Comparison of ENCODE assay signal across 8 cellular contexts in genomic region chr1:153957744-153958110, GRCh38. TPM values are rescaled to one million over a fixed set of nuclear protein-coding genes. Genes with fewer than 3 reads are reported as not detected.
DNase-seq lines count a peak whose midpoint lies in the region; ATAC-seq and TF ChIP-seq lines count a peak whose summit lies in the region.

No MANE protein-coding gene starts in this region.

- peak overlapping the region; percentile 85 for H3K4ac ChIP-seq in IMR-90 (ENCODE audit: low read depth, low read length)

- peak; percentile 18 for ATAC-seq in GM19351 (IDR thresholded peaks at IDR 0.05; ENCODE audit: unreplicated experiment)
- peak; percentile 6 for ATAC-seq in IMR-90 (ENCODE audit: low read depth)

- peak overlapping the region; percentile 92 for H2AK5ac ChIP-seq in IMR-90 (ENCODE audit: low read depth, low read length)

- H4K91ac ChIP-seq in IMR-90 (ENCODE audit: insufficient read depth, low read depth, low read length), result peak overlapping the region; percentile 44; the same call in 1 of the 2 replicates

- peak overlapping the region; percentile 81 to 99 (median 96) for H3K4me3 ChIP-seq in BLaER1 treated with 17β-estradiol and CSF1 and Interleukin-3, amounts not matched to agents 10 nM and 100 nM
- H3K4me3 ChIP-seq in IMR-90 (ENCODE audit: insufficient read depth, low read depth, low read length) (peak overlapping the region; percentile 78), skeletal muscle cell (ENCODE audit: low read depth, low read length) (peak overlapping the region; percentile 76)

- CTCF ChIA-PET in IMR-90 (lab: Yijun Ruan, JAX), result interaction anchor here (1.3 kb wide), 1 partner anchor 11 kb away, joined by 3 read pairs; the partner anchor contains the start of gene DENND4B

- no peaks in the 10 kb centered on the region for H3K9me3 ChIP-seq in BLaER1 treated with 17β-estradiol and CSF1 and Interleukin-3, amounts not matched to agents 10 nM and 100 nM (replicated peaks in 1 of 11)
- no peaks in the 10 kb centered on the region for H3K9me3 ChIP-seq in IMR-90 (ENCODE audit: control insufficient read depth, insufficient read depth, low read length)

- no peaks in the 10 kb centered on the region for H3K27me3 ChIP-seq in BLaER1 treated with 17β-estradiol and CSF1 and Interleukin-3, amounts not matched to agents 10 nM and 100 nM
- H3K27me3 ChIP-seq in IMR-90 (ENCODE audit: control insufficient read depth, insufficient read depth, low read length), result no peaks in the 10 kb centered on the region

- no peak for TF ChIP-seq POLR2A in IMR-90 (IDR thresholded peaks at IDR 0.05; ENCODE audit: low read depth, low read length)

- intact Hi-C loops in IMR-90 (cut with micrococcal nuclease), result no loop called here
- intact Hi-C loops in activated T-helper 1 cell treated with anti-CD3 and anti-CD28 coated beads, Interleukin-12 subunit alpha, Interleukin-12 subunit beta, Interleukin-2, Interleukin-4 antibody, amounts not matched to agents 30 ng/mL and 10 ng/mL and 1 ng/mL, durations not matched to agents 14 hours and 24 hours and 36 hours (cut with micrococcal nuclease), result loop anchor here (1.0 to 5.0 kb wide), 10 partner anchors 10 to 315 kb away; partner anchors contain the start of genes CREB3L4, DENND4B, HAX1 and INTS3

- peaks cover 66 to 81% (median 73%) of the 10 kb centered on the region in 10 experiments for H3K4me1 ChIP-seq in BLaER1 treated with 17β-estradiol and CSF1 and Interleukin-3, amounts not matched to agents 10 nM and 100 nM
- H3K4me1 ChIP-seq in IMR-90 (ENCODE audit: control insufficient read depth, insufficient read depth, low read length), result peaks cover 16% of the 10 kb centered on the region

- no peak overlapping the region for H2BK120ac ChIP-seq in IMR-90 (ENCODE audit: low read depth, low read length)

- BruUV-seq in IMR-90 (replicated peaks; lab: Mats Ljungman, UMichigan), result no TSS peak

- peak overlapping the region; percentile 81 for H3K27ac Mint-ChIP-seq in activated T-helper 1 cell treated with anti-CD3 and anti-CD28 coated beads, Interleukin-12 subunit alpha, Interleukin-12 subunit beta, Interleukin-2, Interleukin-4 antibody, amounts not matched to agents 30 ng/mL and 10 ng/mL and 1 ng/mL, durations not matched to agents 14 hours and 24 hours and 36 hours
- peak overlapping the region; percentile 94 for H3K27ac Mint-ChIP-seq in glutamatergic neuron (ENCODE audit: unreplicated experiment)

- no peaks in the 10 kb centered on the region for H3K27me3 Mint-ChIP-seq in activated T-helper 1 cell treated with anti-CD3 and anti-CD28 coated beads, Interleukin-12 subunit alpha, Interleukin-12 subunit beta, Interleukin-2, Interleukin-4 antibody, amounts not matched to agents 30 ng/mL and 10 ng/mL and 1 ng/mL, durations not matched to agents 14 hours and 24 hours and 36 hours (ENCODE audit: insufficient read depth)
- peaks cover 14% of the 10 kb centered on the region for H3K27me3 Mint-ChIP-seq in glutamatergic neuron (ENCODE audit: unreplicated experiment)

- dilution Hi-C loops in IMR-90 (cut with HindIII; ENCODE audit: low sequenced_read_pairs, unreplicated experiment), result no loop called here

- H3K4me2 ChIP-seq in BLaER1 treated with 17β-estradiol and CSF1 and Interleukin-3, amounts not matched to agents 10 nM and 100 nM, result peak overlapping the region; percentile 85 to 99 (median 95)
- peak overlapping the region; percentile 100 for H3K4me2 ChIP-seq in IMR-90 (ENCODE audit: low read depth, low read length)

- peaks cover 22 to 77% of the 10 kb centered on the region in 2 experiments for H3K79me1 ChIP-seq in IMR-90 (ENCODE audit: low read depth in 1 of 2, low read length in 2 of 2)

- peak overlapping the region; percentile 19 to 67 for H4K8ac ChIP-seq in IMR-90 (ENCODE audit: low read depth in 2 of 2, low read length in 2 of 2)

- H3K9ac ChIP-seq in BLaER1 treated with 17β-estradiol and CSF1 and Interleukin-3, amounts not matched to agents 10 nM and 100 nM, result peak overlapping the region; percentile 86 to 97 (median 95)
- H3K9ac ChIP-seq in IMR-90 (ENCODE audit: low read depth, low read length), result peak overlapping the region; percentile 92

- H4K5ac ChIP-seq in IMR-90 (ENCODE audit: low read depth, low read length), result peak overlapping the region; percentile 38; the same call in 1 of the 2 replicates

- no peak overlapping the region for H2BK20ac ChIP-seq in IMR-90 (ENCODE audit: low read depth, low read length)

- H3K27ac ChIP-seq in BLaER1 treated with 17β-estradiol and CSF1 and Interleukin-3, amounts not matched to agents 10 nM and 100 nM, result peak overlapping the region; percentile 69 to 94 (median 91)
- H3K27ac ChIP-seq in IMR-90 (ENCODE audit: insufficient read depth, low read length), result peak overlapping the region; percentile 92

- peak overlapping the region; percentile 32 for H2AK9ac ChIP-seq in IMR-90 (replicated peaks; ENCODE audit: low read depth, low read length, poor library complexity)

- H3K4me3 Mint-ChIP-seq in activated T-helper 1 cell treated with anti-CD3 and anti-CD28 coated beads, Interleukin-12 subunit alpha, Interleukin-12 subunit beta, Interleukin-2, Interleukin-4 antibody, amounts not matched to agents 30 ng/mL and 10 ng/mL and 1 ng/mL, durations not matched to agents 14 hours and 24 hours and 36 hours, result peak overlapping the region; percentile 97
- H3K4me3 Mint-ChIP-seq in glutamatergic neuron (ENCODE audit: unreplicated experiment), result peak overlapping the region; percentile 93

- peak overlapping the region; percentile 97 for H3K23ac ChIP-seq in IMR-90 (ENCODE audit: low read depth, low read length)

- H3K36me3 Mint-ChIP-seq in activated T-helper 1 cell treated with anti-CD3 and anti-CD28 coated beads, Interleukin-12 subunit alpha, Interleukin-12 subunit beta, Interleukin-2, Interleukin-4 antibody, amounts not matched to agents 30 ng/mL and 10 ng/mL and 1 ng/mL, durations not matched to agents 14 hours and 24 hours and 36 hours (ENCODE audit: low read depth), result peaks cover 27% of the 10 kb centered on the region
- no peaks in the 10 kb centered on the region for H3K36me3 Mint-ChIP-seq in glutamatergic neuron (ENCODE audit: unreplicated experiment)

- POLR2A ChIA-PET in IMR-90 (lab: Charles Lee; ENCODE audit: unreplicated experiment), result interaction anchor here (0.6 to 1.0 kb wide), 3 partner anchors 11 to 33 kb away, joined by 3 to 4 read pairs (median 3); partner anchors contain the start of gene DENND4B

- peaks cover 37 to 50% (median 40%) of the 10 kb centered on the region in 11 experiments for H3K36me3 ChIP-seq in BLaER1 treated with 17β-estradiol and CSF1 and Interleukin-3, amounts not matched to agents 10 nM and 100 nM
- H3K36me3 ChIP-seq in IMR-90 (ENCODE audit: control insufficient read depth, insufficient read depth, low read length), result peaks cover 28% of the 10 kb centered on the region

- WGBS in IMR-90 (ENCODE audit: extremely low coverage in 2 of 2, insufficient read length in 1 of 2), 2 experiments, result 3% methylated on average over 5 of the region's 13 CpGs; no CpG with 5 or more reads in 1 of the 2 experiments

- H3K14ac ChIP-seq in IMR-90 (replicated peaks; ENCODE audit: low read depth, low read length), result peak overlapping the region; percentile 98

- H4K20me1 ChIP-seq in BLaER1 treated with 17β-estradiol and CSF1 and Interleukin-3, amounts not matched to agents 10 nM and 100 nM, result peaks cover 39 to 67% (median 48%) of the 10 kb centered on the region in 11 experiments
- peaks cover 42% of the 10 kb centered on the region for H4K20me1 ChIP-seq in IMR-90 (ENCODE audit: insufficient read depth, low read length)

- no peak for TF ChIP-seq CTCF in IMR-90 (conservative IDR thresholded peaks at IDR 0.05; ENCODE audit: low read depth, low read length)
- TF ChIP-seq CTCF in glutamatergic neuron (IDR thresholded peaks at IDR 0.05; ENCODE audit: partially characterized antibody, unreplicated experiment), result no peak

- H3K4me1 Mint-ChIP-seq in activated T-helper 1 cell treated with anti-CD3 and anti-CD28 coated beads, Interleukin-12 subunit alpha, Interleukin-12 subunit beta, Interleukin-2, Interleukin-4 antibody, amounts not matched to agents 30 ng/mL and 10 ng/mL and 1 ng/mL, durations not matched to agents 14 hours and 24 hours and 36 hours (ENCODE audit: low read depth), result peaks cover 60% of the 10 kb centered on the region
- peaks cover 37% of the 10 kb centered on the region for H3K4me1 Mint-ChIP-seq in glutamatergic neuron (ENCODE audit: low read depth, unreplicated experiment)

- peak overlapping the region; percentile 71 for H2BK5ac ChIP-seq in IMR-90 (ENCODE audit: low read depth, low read length, poor library complexity, severe bottlenecking)

- in situ Hi-C loops in IMR-90 (cut with MboI; ENCODE audit: low sequenced_read_pairs), result loop anchor here (25.0 kb wide), 1 partner anchor 420 kb away; the partner anchor contains the start of genes S100A3, S100A4, S100A5 and S100A6

- H3K9me1 ChIP-seq in IMR-90 (ENCODE audit: insufficient read depth, low read length), result peaks cover 27% of the 10 kb centered on the region

- no peak for TF ChIP-seq RAD21 in IMR-90 (IDR thresholded peaks at IDR 0.05; ENCODE audit: low read length)

- H2AFZ ChIP-seq in IMR-90 (replicated peaks; ENCODE audit: low read length, poor library complexity), result peak overlapping the region; percentile 86

- no peaks in the 10 kb centered on the region for H3K9me3 Mint-ChIP-seq in activated T-helper 1 cell treated with anti-CD3 and anti-CD28 coated beads, Interleukin-12 subunit alpha, Interleukin-12 subunit beta, Interleukin-2, Interleukin-4 antibody, amounts not matched to agents 30 ng/mL and 10 ng/mL and 1 ng/mL, durations not matched to agents 14 hours and 24 hours and 36 hours
- peaks cover 9% of the 10 kb centered on the region for H3K9me3 Mint-ChIP-seq in glutamatergic neuron (ENCODE audit: unreplicated experiment)

- no peak for DNase-seq in IMR-90
- peak; percentile 46 for DNase-seq in activated T-helper 1 cell treated with anti-CD3 and anti-CD28 coated beads, Interleukin-12 subunit alpha, Interleukin-12 subunit beta, Interleukin-2, Interleukin-4 antibody, amounts not matched to agents 30 ng/mL and 10 ng/mL and 1 ng/mL, durations not matched to agents 14 hours and 24 hours and 36 hours (ENCODE audit: low spot score)
- no peak for DNase-seq in glutamatergic neuron
- no peak for DNase-seq in skeletal muscle cell (ENCODE audit: low read depth)
- no peak for DNase-seq in SW 1271 (lab: John Stamatoyannopoulos, UW)
- no peak for DNase-seq in NCI-H524 treated with DMSO at 0.1 percent for 48 hours (lab: John Stamatoyannopoulos, UW)

- 0 out of 2 replicates have a peak overlapping the region, but pooled peaks have one; percentile 15 for H3K18ac ChIP-seq in IMR-90 (ENCODE audit: low read depth, low read length)

- no peak overlapping the region for H2BK15ac ChIP-seq in IMR-90 (ENCODE audit: low read depth, low read length)

- H3K56ac ChIP-seq in IMR-90 (ENCODE audit: extremely low read depth, insufficient read depth, low read length), result peak overlapping the region; percentile 61

RNA-seq across cellular contexts. Expression of gene CRTC2, which starts 0.7 kb away (rescaled TPM):
- total RNA-seq in IMR-90 (2012; rRNA removed) (1.9 and 2.7 TPM in 2 replicates), glutamatergic neuron (ENCODE audit: unreplicated experiment) (47.3 TPM)
- 20.1 and 22.2 TPM in 2 replicates for polyA plus RNA-seq in IMR-90 (2012; rRNA removed)
- polyA plus RNA-seq in IMR-90 (2012; cell fraction: cytosol; rRNA removed), result 12.2 and 16.7 TPM in 2 replicates
- polyA plus RNA-seq in IMR-90 (2012; cell fraction: nucleus; rRNA removed; ENCODE audit: low replicate concordance), result 59.1 and 73.2 TPM in 2 replicates
- total RNA-seq in activated T-helper 1 cell treated with anti-CD3 and anti-CD28 coated beads, Interleukin-12 subunit alpha, Interleukin-12 subunit beta, Interleukin-2, Interleukin-4 antibody, amounts not matched to agents 30 ng/mL and 10 ng/mL and 1 ng/mL, durations not matched to agents 14 hours and 24 hours and 36 hours, result 62.8 and 76.4 TPM in 2 replicates

RNA-seq across cellular contexts. Expression of gene SLC39A1, which starts 5.6 kb away (rescaled TPM):
- total RNA-seq in IMR-90 (2012; rRNA removed) (94.7 and 97.7 TPM in 2 replicates), glutamatergic neuron (ENCODE audit: unreplicated experiment) (28.1 TPM)
- polyA plus RNA-seq in IMR-90 (2012; rRNA removed), result 84.6 and 89.1 TPM in 2 replicates
- polyA plus RNA-seq in IMR-90 (2012; cell fraction: cytosol; rRNA removed), result 74.5 and 89.4 TPM in 2 replicates
- 31.1 and 43.6 TPM in 2 replicates for polyA plus RNA-seq in IMR-90 (2012; cell fraction: nucleus; rRNA removed; ENCODE audit: low replicate concordance)
- total RNA-seq in activated T-helper 1 cell treated with anti-CD3 and anti-CD28 coated beads, Interleukin-12 subunit alpha, Interleukin-12 subunit beta, Interleukin-2, Interleukin-4 antibody, amounts not matched to agents 30 ng/mL and 10 ng/mL and 1 ng/mL, durations not matched to agents 14 hours and 24 hours and 36 hours, result 75.4 and 76.1 TPM in 2 replicates

RNA-seq across cellular contexts. Expression of gene CREB3L4, which starts 10.0 kb away (rescaled TPM):
- total RNA-seq in IMR-90 (2012; rRNA removed) (4.4 and 6.5 TPM in 2 replicates), glutamatergic neuron (ENCODE audit: unreplicated experiment) (14.3 TPM)
- 8.3 and 9.8 TPM in 2 replicates for polyA plus RNA-seq in IMR-90 (2012; rRNA removed)
- polyA plus RNA-seq in IMR-90 (2012; cell fraction: cytosol; rRNA removed), result 5.0 and 5.8 TPM in 2 replicates
- polyA plus RNA-seq in IMR-90 (2012; cell fraction: nucleus; rRNA removed; ENCODE audit: low replicate concordance), result 21.0 and 21.3 TPM in 2 replicates
- total RNA-seq in activated T-helper 1 cell treated with anti-CD3 and anti-CD28 coated beads, Interleukin-12 subunit alpha, Interleukin-12 subunit beta, Interleukin-2, Interleukin-4 antibody, amounts not matched to agents 30 ng/mL and 10 ng/mL and 1 ng/mL, durations not matched to agents 14 hours and 24 hours and 36 hours, result 8.1 and 9.8 TPM in 2 replicates

RNA-seq across cellular contexts. Expression of gene DENND4B, which starts 11.2 kb away (rescaled TPM):
- 1.8 and 2.5 TPM in 2 replicates for total RNA-seq in IMR-90 (2012; rRNA removed)
- 25.2 and 33.3 TPM in 2 replicates for polyA plus RNA-seq in IMR-90 (2012; rRNA removed)
- polyA plus RNA-seq in IMR-90 (2012; cell fraction: cytosol; rRNA removed), result 9.4 and 13.8 TPM in 2 replicates
- polyA plus RNA-seq in IMR-90 (2012; cell fraction: nucleus; rRNA removed; ENCODE audit: low replicate concordance), result 117 and 252 TPM in 2 replicates
- 128 and 133 TPM in 2 replicates for total RNA-seq in activated T-helper 1 cell treated with anti-CD3 and anti-CD28 coated beads, Interleukin-12 subunit alpha, Interleukin-12 subunit beta, Interleukin-2, Interleukin-4 antibody, amounts not matched to agents 30 ng/mL and 10 ng/mL and 1 ng/mL, durations not matched to agents 14 hours and 24 hours and 36 hours
- total RNA-seq in glutamatergic neuron (ENCODE audit: unreplicated experiment), result 72.9 TPM

RNA-seq across cellular contexts. Expression of gene JTB, which starts 19.7 kb away (rescaled TPM):
- total RNA-seq in IMR-90 (2012; rRNA removed) (114 and 123 TPM in 2 replicates), glutamatergic neuron (ENCODE audit: unreplicated experiment) (48.6 TPM)
- polyA plus RNA-seq in IMR-90 (2012; rRNA removed), result 138 and 153 TPM in 2 replicates
- polyA plus RNA-seq in IMR-90 (2012; cell fraction: cytosol; rRNA removed), result 184 and 196 TPM in 2 replicates
- polyA plus RNA-seq in IMR-90 (2012; cell fraction: nucleus; rRNA removed; ENCODE audit: low replicate concordance), result 101 and 135 TPM in 2 replicates
- total RNA-seq in activated T-helper 1 cell treated with anti-CD3 and anti-CD28 coated beads, Interleukin-12 subunit alpha, Interleukin-12 subunit beta, Interleukin-2, Interleukin-4 antibody, amounts not matched to agents 30 ng/mL and 10 ng/mL and 1 ng/mL, durations not matched to agents 14 hours and 24 hours and 36 hours, result 198 and 213 TPM in 2 replicates

Comparison
In these comparisons a context has a peak if more than half of its experiments do, and no peak if none do; other contexts are left out.
1. RNA of gene CRTC2, which starts 0.7 kb away (total RNA-seq): 62.8 to 76.4 TPM in activated T-helper 1 cell treated with anti-CD3 and anti-CD28 coated beads, Interleukin-12 subunit alpha, Interleukin-12 subunit beta, Interleukin-2, Interleukin-4 antibody, amounts not matched to agents 30 ng/mL and 10 ng/mL and 1 ng/mL, durations not matched to agents 14 hours and 24 hours and 36 hours and 47.3 TPM in glutamatergic neuron (single experiment); 1.9 to 2.7 TPM in IMR-90; every median in the first group is over 10 times any median in the second.
2. Peak in every context shown above with its lines, with median percentiles within 50 percentile points of each other: H3K4me3 ChIP-seq.